Comparison of ENCODE assay signal across 25 cellular contexts in genomic region chr11:119547511-119547910, GRCh38.
"Had no signal": no experiment of that assay in that cellular context is flagged by ENCODE, and none has a peak within 500 bp of the region (broad histone marks: within the 10 kb centered on the region; RNA-seq: fewer than 3 reads in every experiment).

No MANE protein-coding gene starts in this region.

- H3K4me3 ChIP-seq: adrenal gland, body of pancreas, colonic mucosa, esophagus squamous epithelium, gastroesophageal sphincter had no signal

- H3K27me3 Mint-ChIP-seq: activated CD4-positive, alpha-beta memory T cell treated with anti-CD3 and anti-CD28 coated beads for 36 hours; activated CD4-positive, alpha-beta T cell treated with anti-CD3 and anti-CD28 coated beads, Interleukin-2, amount 10 ng/mL, durations not matched to agents 24 days and 14 days; activated naive CD4-positive, alpha-beta T cell treated with anti-CD3 and anti-CD28 coated beads, Interleukin-2, amount 50 U/mL, for 24 hours; activated naive CD8-positive, alpha-beta T cell treated with anti-CD3 and anti-CD28 coated beads for 36 hours; activated naive CD8-positive, alpha-beta T cell treated with anti-CD3 and anti-CD28 coated beads, Interleukin-2, amount 50 U/mL, for 24 hours had no signal

- ATAC-seq: activated CD4-positive, alpha-beta T cell treated with anti-CD3 and anti-CD28 coated beads for 36 hours; activated CD8-positive, alpha-beta T cell treated with anti-CD3 and anti-CD28 coated beads, Interleukin-2, amount 10 ng/mL, durations not matched to agents 7 days and 5 days; activated naive CD8-positive, alpha-beta T cell treated with anti-CD3 and anti-CD28 coated beads, Interleukin-2, amount 50 U/mL, for 24 hours; body of pancreas; gastroesophageal sphincter had no signal

- H3K36me3 ChIP-seq: adrenal gland, colonic mucosa, esophagus squamous epithelium, gastroesophageal sphincter had no signal

- H3K27ac ChIP-seq: adrenal gland, body of pancreas, colonic mucosa, epithelial cell of prostate, esophagus squamous epithelium, gastroesophageal sphincter had no signal

- H3K4me1 Mint-ChIP-seq: activated CD4-positive, alpha-beta T cell treated with anti-CD3 and anti-CD28 coated beads for 36 hours; activated CD4-positive, alpha-beta T cell treated with anti-CD3 and anti-CD28 coated beads, Interleukin-2, amount 10 ng/mL, durations not matched to agents 24 days and 14 days; activated naive CD4-positive, alpha-beta T cell treated with anti-CD3 and anti-CD28 coated beads, Interleukin-2, amount 50 U/mL, for 24 hours; activated naive CD8-positive, alpha-beta T cell treated with anti-CD3 and anti-CD28 coated beads for 36 hours; activated naive CD8-positive, alpha-beta T cell treated with anti-CD3 and anti-CD28 coated beads, Interleukin-2, amount 50 U/mL, for 24 hours had no signal

- DNase-seq: activated CD4-positive, alpha-beta memory T cell treated with anti-CD3 and anti-CD28 coated beads for 36 hours; activated CD4-positive, alpha-beta T cell treated with anti-CD3 and anti-CD28 coated beads for 36 hours; activated CD4-positive, alpha-beta T cell treated with anti-CD3 and anti-CD28 coated beads, Interleukin-2, amount 10 ng/mL, durations not matched to agents 24 days and 14 days; activated CD4-positive, CD25-positive, alpha-beta regulatory T cell; activated CD4-positive, CD25-positive, alpha-beta regulatory T cell treated with anti-CD3 and anti-CD28 coated beads, Interleukin-2, amount 50 U/mL, for 72 hours; activated CD8-positive, alpha-beta T cell treated with anti-CD3 and anti-CD28 coated beads, Interleukin-2, amount 10 ng/mL, durations not matched to agents 7 days and 5 days; activated effector memory CD4-positive, alpha-beta T cell treated with anti-CD3 and anti-CD28 coated beads, Interleukin-2, amount 50 U/mL, for 16 hours; activated naive CD4-positive, alpha-beta T cell treated with anti-CD3 and anti-CD28 coated beads for 36 hours; activated naive CD8-positive, alpha-beta T cell treated with anti-CD3 and anti-CD28 coated beads for 36 hours; activated naive CD8-positive, alpha-beta T cell treated with anti-CD3 and anti-CD28 coated beads, Interleukin-2, amount 50 U/mL, for 24 hours; activated T-cell treated with anti-CD3 and anti-CD28 coated beads, Interleukin-2, amount 50 U/mL, for 48 hours; amygdala; body of pancreas; caudate nucleus; colonic mucosa; effector CD8-positive, alpha-beta T cell; esophagus squamous epithelium; foreskin melanocyte; T-helper 2 cell had no signal

- H3K9me3 ChIP-seq: adrenal gland, body of pancreas, colonic mucosa had no signal

- H3K36me3 Mint-ChIP-seq: activated CD4-positive, alpha-beta memory T cell treated with anti-CD3 and anti-CD28 coated beads for 36 hours; activated naive CD4-positive, alpha-beta T cell treated with anti-CD3 and anti-CD28 coated beads, Interleukin-2, amount 50 U/mL, for 24 hours; activated naive CD8-positive, alpha-beta T cell treated with anti-CD3 and anti-CD28 coated beads for 36 hours had no signal

- H3K27me3 ChIP-seq: adrenal gland, body of pancreas, colonic mucosa, esophagus squamous epithelium, gastroesophageal sphincter had no signal

- H3K27ac Mint-ChIP-seq: activated CD4-positive, alpha-beta memory T cell treated with anti-CD3 and anti-CD28 coated beads for 36 hours; activated CD4-positive, alpha-beta T cell treated with anti-CD3 and anti-CD28 coated beads for 36 hours; activated CD4-positive, alpha-beta T cell treated with anti-CD3 and anti-CD28 coated beads, Interleukin-2, amount 10 ng/mL, durations not matched to agents 24 days and 14 days; activated CD8-positive, alpha-beta T cell treated with anti-CD3 and anti-CD28 coated beads, Interleukin-2, amount 10 ng/mL, durations not matched to agents 7 days and 5 days; activated naive CD4-positive, alpha-beta T cell treated with anti-CD3 and anti-CD28 coated beads for 36 hours; activated naive CD4-positive, alpha-beta T cell treated with anti-CD3 and anti-CD28 coated beads, Interleukin-2, amount 50 U/mL, for 24 hours; activated naive CD8-positive, alpha-beta T cell treated with anti-CD3 and anti-CD28 coated beads for 36 hours; activated naive CD8-positive, alpha-beta T cell treated with anti-CD3 and anti-CD28 coated beads, Interleukin-2, amount 50 U/mL, for 24 hours; activated T-helper 1 cell treated with anti-CD3 and anti-CD28 coated beads, Interleukin-12 subunit alpha, Interleukin-12 subunit beta, Interleukin-2, Interleukin-4 antibody, amounts not matched to agents 30 ng/mL and 10 ng/mL and 1 ng/mL, durations not matched to agents 14 hours and 24 hours and 36 hours; activated T-helper 2 cell treated with anti-CD3 and anti-CD28 coated beads, Interferon-gamma antibody, Interleukin-2, Interleukin-4, amounts not matched to agents 10 μg/mL and 5 μg/mL and 100 μg/mL, durations not matched to agents 14 hours and 24 hours and 36 hours had no signal

- H3K4me3 Mint-ChIP-seq: activated CD4-positive, alpha-beta memory T cell treated with anti-CD3 and anti-CD28 coated beads for 36 hours; activated CD4-positive, alpha-beta T cell treated with anti-CD3 and anti-CD28 coated beads for 36 hours; activated CD4-positive, alpha-beta T cell treated with anti-CD3 and anti-CD28 coated beads, Interleukin-2, amount 10 ng/mL, durations not matched to agents 24 days and 14 days; activated CD8-positive, alpha-beta T cell treated with anti-CD3 and anti-CD28 coated beads, Interleukin-2, amount 10 ng/mL, durations not matched to agents 7 days and 5 days; activated naive CD4-positive, alpha-beta T cell treated with anti-CD3 and anti-CD28 coated beads for 36 hours; activated naive CD4-positive, alpha-beta T cell treated with anti-CD3 and anti-CD28 coated beads, Interleukin-2, amount 50 U/mL, for 24 hours; activated naive CD8-positive, alpha-beta T cell treated with anti-CD3 and anti-CD28 coated beads for 36 hours; activated naive CD8-positive, alpha-beta T cell treated with anti-CD3 and anti-CD28 coated beads, Interleukin-2, amount 50 U/mL, for 24 hours; activated T-helper 1 cell treated with anti-CD3 and anti-CD28 coated beads, Interleukin-12 subunit alpha, Interleukin-12 subunit beta, Interleukin-2, Interleukin-4 antibody, amounts not matched to agents 30 ng/mL and 10 ng/mL and 1 ng/mL, durations not matched to agents 14 hours and 24 hours and 36 hours had no signal

- H3K4me1 ChIP-seq: adrenal gland, body of pancreas, colonic mucosa, gastroesophageal sphincter had no signal

- H3K9me3 Mint-ChIP-seq: activated CD4-positive, alpha-beta T cell treated with anti-CD3 and anti-CD28 coated beads, Interleukin-2, amount 10 ng/mL, durations not matched to agents 24 days and 14 days; activated naive CD4-positive, alpha-beta T cell treated with anti-CD3 and anti-CD28 coated beads for 36 hours; activated naive CD4-positive, alpha-beta T cell treated with anti-CD3 and anti-CD28 coated beads, Interleukin-2, amount 50 U/mL, for 24 hours; activated naive CD8-positive, alpha-beta T cell treated with anti-CD3 and anti-CD28 coated beads for 36 hours; activated naive CD8-positive, alpha-beta T cell treated with anti-CD3 and anti-CD28 coated beads, Interleukin-2, amount 50 U/mL, for 24 hours; activated T-helper 1 cell treated with anti-CD3 and anti-CD28 coated beads, Interleukin-12 subunit alpha, Interleukin-12 subunit beta, Interleukin-2, Interleukin-4 antibody, amounts not matched to agents 30 ng/mL and 10 ng/mL and 1 ng/mL, durations not matched to agents 14 hours and 24 hours and 36 hours; activated T-helper 2 cell treated with anti-CD3 and anti-CD28 coated beads, Interferon-gamma antibody, Interleukin-2, Interleukin-4, amounts not matched to agents 10 μg/mL and 5 μg/mL and 100 μg/mL, durations not matched to agents 14 hours and 24 hours and 36 hours had no signal
